ENCODE assay signal across 2 cellular contexts in genomic region chr15:39983501-39983900, GRCh38. TPM values are rescaled to one million over a fixed set of nuclear protein-coding genes. Genes with fewer than 3 reads are reported as not detected.
DNase-seq lines count a peak whose midpoint lies in the region; ATAC-seq and TF ChIP-seq lines count a peak whose summit lies in the region.
"Not testable (repeated sequence)": the region's sequence is repeated elsewhere in the genome, so short reads cannot be mapped to it uniquely, and the experiment has no call there.

No MANE protein-coding gene starts in this region.

- H3K36me3 ChIP-seq in trophoblast cell (ENCODE audit: control insufficient read depth in 1 of 2, insufficient read depth in 2 of 2, low read length in 2 of 2) = peaks cover 4 to 11% of the 10 kb centered on the region in 2 experiments

- H2BK5ac ChIP-seq in trophoblast cell (ENCODE audit: low read depth, low read length, poor library complexity) = not testable (repeated sequence)

- H4K12ac ChIP-seq in trophoblast cell (ENCODE audit: low read depth, low read length) = not testable (repeated sequence)

- not testable (repeated sequence) for H2AFZ ChIP-seq in trophoblast cell (ENCODE audit: insufficient read depth, low read length, poor library complexity)

- H2AK5ac ChIP-seq in trophoblast cell (ENCODE audit: low read length) = not testable (repeated sequence)

- H3K4me1 ChIP-seq in trophoblast cell (ENCODE audit: control insufficient read depth in 1 of 2, insufficient read depth in 2 of 2, low read length in 2 of 2) = not testable (repeated sequence)

- H3K27ac ChIP-seq in trophoblast cell (ENCODE audit: low read depth, low read length) = not testable (repeated sequence)

- not testable (repeated sequence) for H3K9me3 ChIP-seq in trophoblast cell (ENCODE audit: insufficient read depth, low read depth, low read length)

- TF ChIP-seq CTCF in WTC11 (IDR thresholded peaks at IDR 0.05) = not testable (repeated sequence)

- no CpG with 5 or more reads among the region's 10 CpGs for WGBS in trophoblast cell (ENCODE audit: extremely low coverage, insufficient coverage, insufficient read length)

- H3K4ac ChIP-seq in trophoblast cell (ENCODE audit: low read depth, low read length) = not testable (repeated sequence)

- not testable (repeated sequence) for H3K14ac ChIP-seq in trophoblast cell (ENCODE audit: low read length)

- not testable (repeated sequence) for H3K4me3 ChIP-seq in trophoblast cell (ENCODE audit: low read depth, low read length)

- H4K91ac ChIP-seq in trophoblast cell (ENCODE audit: low read depth, low read length) = not testable (repeated sequence)

- peaks cover 64% of the 10 kb centered on the region for H3K36me3 Mint-ChIP-seq in WTC11

- H3K79me1 ChIP-seq in trophoblast cell (ENCODE audit: low read length) = not testable (repeated sequence)

- H4K8ac ChIP-seq in trophoblast cell (ENCODE audit: low read depth, low read length) = not testable (repeated sequence)

- H3K23ac ChIP-seq in trophoblast cell (ENCODE audit: low read length) = not testable (repeated sequence)

- H2BK120ac ChIP-seq in trophoblast cell (ENCODE audit: insufficient read depth, low read length, poor library complexity) = not testable (repeated sequence)

- POLR2A ChIA-PET in WTC11 (lab: Charles Lee) = not testable (repeated sequence)

- peaks cover 12% of the 10 kb centered on the region for H3K9me3 Mint-ChIP-seq in WTC11

- not testable (repeated sequence) for H3K18ac ChIP-seq in trophoblast cell (ENCODE audit: low read length)

- not testable (repeated sequence) for H3K4me2 ChIP-seq in trophoblast cell (ENCODE audit: low read length)

- H3K27ac Mint-ChIP-seq in WTC11 = peak overlapping the region; percentile 45

- H3K4me3 Mint-ChIP-seq in WTC11 = not testable (repeated sequence)

- H3K4me1 Mint-ChIP-seq in WTC11 = not testable (repeated sequence)

- H3K79me2 ChIP-seq in trophoblast cell (ENCODE audit: control insufficient read depth, insufficient read depth, low read length, poor library complexity) = not testable (repeated sequence)

- DNase-seq in WTC11 (ENCODE audit: low spot score) = not testable (repeated sequence)
- peak; percentile 63 for DNase-seq in trophoblast cell

- not testable (repeated sequence) for H3K27me3 ChIP-seq in trophoblast cell (ENCODE audit: insufficient read depth, low read length)

- CTCF ChIA-PET in WTC11 (lab: Charles Lee) = not testable (repeated sequence)

- not testable (repeated sequence) for ATAC-seq in WTC11

- not testable (repeated sequence) for H2BK12ac ChIP-seq in trophoblast cell (ENCODE audit: low read length)

- H3K9ac ChIP-seq in trophoblast cell (ENCODE audit: low read length) = not testable (repeated sequence)

- not testable (repeated sequence) for H3K27me3 Mint-ChIP-seq in WTC11 (ENCODE audit: low read depth)

RNA-seq across cellular contexts. Expression of gene EIF2AK4, which starts 49.6 kb away (rescaled TPM):
- 89.1 to 93.2 TPM (median 90.7 TPM) in 3 replicates for total RNA-seq in WTC11 (2021)
- 33.5 and 36.3 TPM in 2 replicates for polyA plus RNA-seq in trophoblast cell (2013)

RNA-seq across cellular contexts. Expression of gene SRP14, which starts 55.5 kb away (rescaled TPM):
- total RNA-seq in WTC11 (2021) = 190 to 199 TPM (median 192 TPM) in 3 replicates
- polyA plus RNA-seq in trophoblast cell (2013) = 497 and 515 TPM in 2 replicates
